1 cellular context compared by ENCODE assay signal in the genomic region with DNA sequence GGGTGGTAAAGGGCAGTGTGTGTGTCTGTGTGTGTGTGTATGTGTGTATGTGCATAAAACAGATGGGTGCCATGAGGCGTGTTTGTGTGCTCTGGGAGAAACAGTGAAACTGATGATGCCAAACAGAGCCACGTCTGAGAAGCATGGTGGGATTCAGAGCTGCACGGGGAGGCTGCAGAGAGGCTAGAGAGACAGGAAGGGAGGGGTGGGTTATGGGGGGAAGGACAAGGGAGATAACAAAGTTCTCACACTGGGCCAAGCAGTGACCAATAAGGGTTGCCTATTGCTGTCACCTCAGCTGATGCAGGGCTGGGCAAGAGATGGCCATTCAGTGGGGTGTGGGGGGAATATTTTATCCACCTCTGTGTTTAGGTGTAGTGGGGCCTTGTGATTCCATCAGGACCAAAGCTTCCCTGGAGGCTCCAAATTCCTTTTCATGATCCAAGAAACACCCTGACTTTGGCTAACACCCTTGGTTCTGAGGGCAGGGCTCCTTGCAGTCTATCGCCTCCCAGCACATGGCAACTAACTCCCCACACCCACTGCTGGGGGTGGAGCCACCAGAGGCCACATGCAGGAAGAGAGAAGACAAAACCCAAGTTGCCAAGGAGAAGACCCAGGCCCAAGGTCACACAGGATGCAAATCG.
TF ChIP-seq lines count a peak whose summit lies in the region.

No MANE protein-coding gene starts in this region.

TF ChIP-seq in H1, 55 proteins besides CTCF, POLR2A, EP300 and RAD21 (continued from another document):
- TF ChIP-seq, protein P1, sequence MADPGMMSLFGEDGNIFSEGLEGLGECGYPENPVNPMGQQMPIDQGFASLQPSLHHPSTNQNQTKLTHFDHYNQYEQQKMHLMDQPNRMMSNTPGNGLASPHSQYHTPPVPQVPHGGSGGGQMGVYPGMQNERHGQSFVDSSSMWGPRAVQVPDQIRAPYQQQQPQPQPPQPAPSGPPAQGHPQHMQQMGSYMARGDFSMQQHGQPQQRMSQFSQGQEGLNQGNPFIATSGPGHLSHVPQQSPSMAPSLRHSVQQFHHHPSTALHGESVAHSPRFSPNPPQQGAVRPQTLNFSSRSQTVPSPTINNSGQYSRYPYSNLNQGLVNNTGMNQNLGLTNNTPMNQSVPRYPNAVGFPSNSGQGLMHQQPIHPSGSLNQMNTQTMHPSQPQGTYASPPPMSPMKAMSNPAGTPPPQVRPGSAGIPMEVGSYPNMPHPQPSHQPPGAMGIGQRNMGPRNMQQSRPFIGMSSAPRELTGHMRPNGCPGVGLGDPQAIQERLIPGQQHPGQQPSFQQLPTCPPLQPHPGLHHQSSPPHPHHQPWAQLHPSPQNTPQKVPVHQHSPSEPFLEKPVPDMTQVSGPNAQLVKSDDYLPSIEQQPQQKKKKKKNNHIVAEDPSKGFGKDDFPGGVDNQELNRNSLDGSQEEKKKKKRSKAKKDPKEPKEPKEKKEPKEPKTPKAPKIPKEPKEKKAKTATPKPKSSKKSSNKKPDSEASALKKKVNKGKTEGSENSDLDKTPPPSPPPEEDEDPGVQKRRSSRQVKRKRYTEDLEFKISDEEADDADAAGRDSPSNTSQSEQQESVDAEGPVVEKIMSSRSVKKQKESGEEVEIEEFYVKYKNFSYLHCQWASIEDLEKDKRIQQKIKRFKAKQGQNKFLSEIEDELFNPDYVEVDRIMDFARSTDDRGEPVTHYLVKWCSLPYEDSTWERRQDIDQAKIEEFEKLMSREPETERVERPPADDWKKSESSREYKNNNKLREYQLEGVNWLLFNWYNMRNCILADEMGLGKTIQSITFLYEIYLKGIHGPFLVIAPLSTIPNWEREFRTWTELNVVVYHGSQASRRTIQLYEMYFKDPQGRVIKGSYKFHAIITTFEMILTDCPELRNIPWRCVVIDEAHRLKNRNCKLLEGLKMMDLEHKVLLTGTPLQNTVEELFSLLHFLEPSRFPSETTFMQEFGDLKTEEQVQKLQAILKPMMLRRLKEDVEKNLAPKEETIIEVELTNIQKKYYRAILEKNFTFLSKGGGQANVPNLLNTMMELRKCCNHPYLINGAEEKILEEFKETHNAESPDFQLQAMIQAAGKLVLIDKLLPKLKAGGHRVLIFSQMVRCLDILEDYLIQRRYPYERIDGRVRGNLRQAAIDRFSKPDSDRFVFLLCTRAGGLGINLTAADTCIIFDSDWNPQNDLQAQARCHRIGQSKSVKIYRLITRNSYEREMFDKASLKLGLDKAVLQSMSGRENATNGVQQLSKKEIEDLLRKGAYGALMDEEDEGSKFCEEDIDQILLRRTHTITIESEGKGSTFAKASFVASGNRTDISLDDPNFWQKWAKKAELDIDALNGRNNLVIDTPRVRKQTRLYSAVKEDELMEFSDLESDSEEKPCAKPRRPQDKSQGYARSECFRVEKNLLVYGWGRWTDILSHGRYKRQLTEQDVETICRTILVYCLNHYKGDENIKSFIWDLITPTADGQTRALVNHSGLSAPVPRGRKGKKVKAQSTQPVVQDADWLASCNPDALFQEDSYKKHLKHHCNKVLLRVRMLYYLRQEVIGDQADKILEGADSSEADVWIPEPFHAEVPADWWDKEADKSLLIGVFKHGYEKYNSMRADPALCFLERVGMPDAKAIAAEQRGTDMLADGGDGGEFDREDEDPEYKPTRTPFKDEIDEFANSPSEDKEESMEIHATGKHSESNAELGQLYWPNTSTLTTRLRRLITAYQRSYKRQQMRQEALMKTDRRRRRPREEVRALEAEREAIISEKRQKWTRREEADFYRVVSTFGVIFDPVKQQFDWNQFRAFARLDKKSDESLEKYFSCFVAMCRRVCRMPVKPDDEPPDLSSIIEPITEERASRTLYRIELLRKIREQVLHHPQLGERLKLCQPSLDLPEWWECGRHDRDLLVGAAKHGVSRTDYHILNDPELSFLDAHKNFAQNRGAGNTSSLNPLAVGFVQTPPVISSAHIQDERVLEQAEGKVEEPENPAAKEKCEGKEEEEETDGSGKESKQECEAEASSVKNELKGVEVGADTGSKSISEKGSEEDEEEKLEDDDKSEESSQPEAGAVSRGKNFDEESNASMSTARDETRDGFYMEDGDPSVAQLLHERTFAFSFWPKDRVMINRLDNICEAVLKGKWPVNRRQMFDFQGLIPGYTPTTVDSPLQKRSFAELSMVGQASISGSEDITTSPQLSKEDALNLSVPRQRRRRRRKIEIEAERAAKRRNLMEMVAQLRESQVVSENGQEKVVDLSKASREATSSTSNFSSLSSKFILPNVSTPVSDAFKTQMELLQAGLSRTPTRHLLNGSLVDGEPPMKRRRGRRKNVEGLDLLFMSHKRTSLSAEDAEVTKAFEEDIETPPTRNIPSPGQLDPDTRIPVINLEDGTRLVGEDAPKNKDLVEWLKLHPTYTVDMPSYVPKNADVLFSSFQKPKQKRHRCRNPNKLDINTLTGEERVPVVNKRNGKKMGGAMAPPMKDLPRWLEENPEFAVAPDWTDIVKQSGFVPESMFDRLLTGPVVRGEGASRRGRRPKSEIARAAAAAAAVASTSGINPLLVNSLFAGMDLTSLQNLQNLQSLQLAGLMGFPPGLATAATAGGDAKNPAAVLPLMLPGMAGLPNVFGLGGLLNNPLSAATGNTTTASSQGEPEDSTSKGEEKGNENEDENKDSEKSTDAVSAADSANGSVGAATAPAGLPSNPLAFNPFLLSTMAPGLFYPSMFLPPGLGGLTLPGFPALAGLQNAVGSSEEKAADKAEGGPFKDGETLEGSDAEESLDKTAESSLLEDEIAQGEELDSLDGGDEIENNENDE (IDR thresholded peaks at IDR 0.05; ENCODE audit: insufficient replicate concordance, low read length), result no peak
